Comparison of ENCODE assay signal across 1 cellular context in the genomic region with DNA sequence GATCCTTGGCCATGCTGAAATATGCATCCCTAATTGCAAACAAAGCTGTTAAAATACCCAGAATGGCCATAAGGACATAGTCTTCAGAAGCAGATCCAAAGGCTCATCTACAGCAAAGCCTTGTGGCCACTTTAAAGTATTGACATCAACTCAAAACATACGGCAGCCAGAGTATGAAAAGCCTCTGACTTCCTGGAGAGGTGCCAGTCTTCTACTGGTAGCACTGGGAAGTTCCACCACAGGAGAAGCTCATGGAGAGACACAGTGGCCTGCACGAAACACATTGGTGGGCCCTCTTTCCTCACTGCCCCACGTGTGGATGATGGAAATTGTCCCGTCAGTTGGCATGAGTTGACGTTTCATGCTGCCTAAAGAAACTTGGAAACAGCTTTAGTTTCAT.
TF ChIP-seq lines count a peak whose summit lies in the region.

No MANE protein-coding gene starts in this region.

TF ChIP-seq in WTC11, 78 proteins besides CTCF, POLR2A, EP300 and RAD21 (continued from another document):
- TF ChIP-seq, protein P1, sequence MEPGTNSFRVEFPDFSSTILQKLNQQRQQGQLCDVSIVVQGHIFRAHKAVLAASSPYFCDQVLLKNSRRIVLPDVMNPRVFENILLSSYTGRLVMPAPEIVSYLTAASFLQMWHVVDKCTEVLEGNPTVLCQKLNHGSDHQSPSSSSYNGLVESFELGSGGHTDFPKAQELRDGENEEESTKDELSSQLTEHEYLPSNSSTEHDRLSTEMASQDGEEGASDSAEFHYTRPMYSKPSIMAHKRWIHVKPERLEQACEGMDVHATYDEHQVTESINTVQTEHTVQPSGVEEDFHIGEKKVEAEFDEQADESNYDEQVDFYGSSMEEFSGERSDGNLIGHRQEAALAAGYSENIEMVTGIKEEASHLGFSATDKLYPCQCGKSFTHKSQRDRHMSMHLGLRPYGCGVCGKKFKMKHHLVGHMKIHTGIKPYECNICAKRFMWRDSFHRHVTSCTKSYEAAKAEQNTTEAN (CRISPR knock-in tag; IDR thresholded peaks at IDR 0.05) = no peak
- TF ChIP-seq NR3C1 (CRISPR knock-in tag; conservative IDR thresholded peaks at IDR 0.05; ENCODE audit: low read depth) (no peak), ZNF317 (CRISPR knock-in tag; IDR thresholded peaks at IDR 0.05; ENCODE audit: borderline replicate concordance, low read depth) (no peak)
